ENCODE assay signal across 13 cellular contexts in genomic region chr10:11687357-11687771, GRCh38. TPM values are rescaled to one million over a fixed set of nuclear protein-coding genes. Genes with fewer than 3 reads are reported as not detected.
DNase-seq lines count a peak whose midpoint lies in the region; ATAC-seq and TF ChIP-seq lines count a peak whose summit lies in the region.
"Had no signal": no experiment of that assay in that cellular context is flagged by ENCODE, and none has a peak within 500 bp of the region (broad histone marks: within the 10 kb centered on the region; RNA-seq: fewer than 3 reads in every experiment).

No MANE protein-coding gene starts in this region.

- H3K27ac Mint-ChIP-seq in MCF 10A (ENCODE audit: low read depth, unreplicated experiment) = no peak overlapping the region
- H3K27ac Mint-ChIP-seq: activated T-cell treated with anti-CD3 and anti-CD28 coated beads, Interleukin-2, amount 50 U/mL, for 24 hours had no signal

- in situ Hi-C loops in T47D (cut with HindIII; ENCODE audit: low pct_unique_long_range_greater_than_20kb, low sequenced_read_pairs) = no loop called here

- CTCF ChIA-PET in MCF 10A (lab: Yijun Ruan, JAX) = interaction anchor here (1.4 kb wide), 1 partner anchor 37 kb away, joined by 3 read pairs; no protein-coding TSS in a partner anchor

- H3K27ac ChIP-seq in adrenal gland (peak overlapping the region; percentile 29 to 80 (median 64)), urinary bladder (ENCODE audit: low read depth) (peak overlapping the region; percentile 11)
- H3K27ac ChIP-seq: left lung had no signal

- H3K4me1 ChIP-seq in adrenal gland (replicated peaks in 1 of 2) = peaks cover 31 to 46% of the 10 kb centered on the region in 2 donors
- no peaks in the 10 kb centered on the region for H3K4me1 ChIP-seq in urinary bladder (ENCODE audit: insufficient read depth)

- no peak overlapping the region for H3K4me3 ChIP-seq in adrenal gland
- no peak overlapping the region for H3K4me3 ChIP-seq in urinary bladder (ENCODE audit: low read depth, low read length)
- H3K4me3 ChIP-seq in lower leg skin (ENCODE audit: low read depth, poor library complexity, severe bottlenecking) = no peak overlapping the region
- H3K4me3 ChIP-seq: left lung had no signal

- H3K27me3 ChIP-seq in adrenal gland = no peaks in the 10 kb centered on the region
- H3K27me3 ChIP-seq: left lung had no signal

- WGBS in adrenal gland, 4 donors = 48 to 71% (median 56%) methylated on average over 7 to 8 of the region's 8 CpGs
- WGBS in urinary bladder = 84% methylated on average over 8 of the region's 8 CpGs
- 90 to 93% methylated on average over 8 of the region's 8 CpGs for WGBS in lower leg skin, 2 donors

- H3K4me3 Mint-ChIP-seq in MCF 10A (ENCODE audit: unreplicated experiment) = no peak overlapping the region
- H3K4me3 Mint-ChIP-seq: activated T-cell treated with anti-CD3 and anti-CD28 coated beads, Interleukin-2, amount 50 U/mL, for 24 hours had no signal

- no peak for TF ChIP-seq CTCF in MCF 10A (IDR thresholded peaks at IDR 0.05; ENCODE audit: unreplicated experiment)
- no peak for TF ChIP-seq CTCF in adrenal gland (IDR thresholded peaks at IDR 0.05)
- no peak for TF ChIP-seq CTCF in lower leg skin (IDR thresholded peaks at IDR 0.05)

- no TSS peak for BruUV-seq in MCF 10A (replicated peaks; lab: Mats Ljungman, UMichigan)

- H3K36me3 ChIP-seq in adrenal gland (replicated peaks in 1 of 2) (no peaks in the 10 kb centered on the region), urinary bladder (ENCODE audit: insufficient read depth) (no peaks in the 10 kb centered on the region)
- H3K36me3 ChIP-seq: left lung had no signal

- H3K36me3 Mint-ChIP-seq in MCF 10A (ENCODE audit: insufficient read depth, unreplicated experiment) = no peaks in the 10 kb centered on the region

- DNase-seq in T47D (ENCODE audit: low read depth in 1 of 2, low spot score in 1 of 2) = peak; percentile 90 to 99
- DNase-seq in MCF 10A (ENCODE audit: unreplicated experiment) = no peak
- peak; percentile 33 to 85 (median 74) for DNase-seq in adrenal gland
- peak; percentile 76 for DNase-seq in kidney tubule cell (ENCODE audit: low spot score)
- no peak for DNase-seq in NCI-H226
- DNase-seq in lower leg skin (ENCODE audit: low spot score in 2 of 2) = no peak
- DNase-seq: ACHN; activated T-cell treated with anti-CD3 and anti-CD28 coated beads, Interleukin-2, amount 50 U/mL, for 24 hours; anterior cingulate cortex; left lung; NCI-H69 had no signal

- H3K9me3 ChIP-seq in adrenal gland (replicated peaks in 1 of 3) = no peaks in the 10 kb centered on the region
- H3K9me3 ChIP-seq: left lung had no signal

- intact Hi-C loops in MCF 10A (cut with micrococcal nuclease) = no loop called here
- intact Hi-C loops in adrenal gland (cut with DNase I) = loop anchor here in 1 of 2 donors (5.0 kb wide), 1 partner anchor 75 kb away; the partner anchor contains the start of gene USP6NL
- intact Hi-C loops in lower leg skin (cut with DNase I; ENCODE audit: low total_unique reads) = no loop called here

- no peak for ATAC-seq in HG02870 (IDR thresholded peaks at IDR 0.05; ENCODE audit: unreplicated experiment)
- ATAC-seq: left lung had no signal

- H3K9me3 Mint-ChIP-seq in MCF 10A (ENCODE audit: unreplicated experiment) = no peaks in the 10 kb centered on the region
- H3K9me3 Mint-ChIP-seq: activated T-cell treated with anti-CD3 and anti-CD28 coated beads, Interleukin-2, amount 50 U/mL, for 24 hours had no signal

- H3K4me1 Mint-ChIP-seq in MCF 10A (ENCODE audit: insufficient read depth, unreplicated experiment) = peaks cover 15% of the 10 kb centered on the region

- TF ChIP-seq POLR2A in adrenal gland (IDR thresholded peaks at IDR 0.05) (no peak), lower leg skin (IDR thresholded peaks at IDR 0.05) (no peak)

- POLR2A ChIA-PET in MCF 10A (lab: Yijun Ruan, JAX) = interaction anchor here (0.8 kb wide), 1 partner anchor 17 kb away, joined by 3 read pairs; no protein-coding TSS in a partner anchor

- no peaks in the 10 kb centered on the region for H3K27me3 Mint-ChIP-seq in MCF 10A (ENCODE audit: insufficient read depth, unreplicated experiment)
- H3K27me3 Mint-ChIP-seq: activated T-cell treated with anti-CD3 and anti-CD28 coated beads, Interleukin-2, amount 50 U/mL, for 24 hours had no signal

RNA-seq across cellular contexts. Expression of gene ECHDC3, which starts 54.8 kb away (rescaled TPM):
- total RNA-seq in MCF 10A (2022) (21.7 and 25.5 TPM in 2 replicates), adrenal gland (100 to 1,000 TPM in 4 of 8 donors, 10 to 100 TPM in 4; 26.1 to 115 (median 77.0) TPM), urinary bladder (1.5 TPM), lower leg skin (100 to 1,000 TPM in 1 of 4 donors, 10 to 100 TPM in 3; 44.5 to 139 (median 89.4) TPM)
- polyA plus RNA-seq in adrenal gland (10 to 100 TPM in 2 of 3 donors, 1 to 10 TPM in 1; 9.8 to 26.9 (median 14.8) TPM), urinary bladder (28.1 TPM)

Comparison
In these comparisons a context has a peak if more than half of its experiments do, and no peak if none do; other contexts are left out.
1. DNase-seq: peak in T47D (2 of 2), adrenal gland (7 of 7) and kidney tubule cell (single experiment); none in MCF 10A (single experiment), NCI-H226 (single experiment) and lower leg skin (0 of 2).